Comparison of ENCODE assay signal across 17 cellular contexts in genomic region chr1:31444725-31445448, GRCh38. TPM values are rescaled to one million over a fixed set of nuclear protein-coding genes. Genes with fewer than 3 reads are reported as not detected.
DNase-seq lines count a peak whose midpoint lies in the region; FAIRE-seq and TF ChIP-seq lines count a peak whose summit lies in the region.
"Had no signal": no experiment of that assay in that cellular context is flagged by ENCODE, and none has a peak within 500 bp of the region (broad histone marks: within the 10 kb centered on the region; RNA-seq: fewer than 3 reads in every experiment).

No MANE protein-coding gene starts in this region.

- H3K9me3 ChIP-seq in BLaER1 treated with 17β-estradiol and CSF1 and Interleukin-3, amounts not matched to agents 10 nM and 100 nM (replicated peaks in 1 of 11), result peaks cover 13 to 37% (median 17%) of the 10 kb centered on the region in 11 experiments
- H3K9me3 ChIP-seq in vagina, result no peaks in the 10 kb centered on the region
- H3K9me3 ChIP-seq: lower lobe of right lung had no signal

- H3K9me3 Mint-ChIP-seq in endothelial cell (ENCODE audit: unreplicated experiment), result no peaks in the 10 kb centered on the region
- H3K9me3 Mint-ChIP-seq in nephron progenitor cell, result peaks cover 11% of the 10 kb centered on the region
- H3K9me3 Mint-ChIP-seq: activated T-helper 1 cell treated with anti-CD3 and anti-CD28 coated beads, Interleukin-12 subunit alpha, Interleukin-12 subunit beta, Interleukin-2, Interleukin-4 antibody, amounts not matched to agents 30 ng/mL and 10 ng/mL and 1 ng/mL, durations not matched to agents 14 hours and 24 hours and 36 hours had no signal

- no peaks in the 10 kb centered on the region for H3K36me3 ChIP-seq in BLaER1 treated with 17β-estradiol and CSF1 and Interleukin-3, amounts not matched to agents 10 nM and 100 nM
- no peaks in the 10 kb centered on the region for H3K36me3 ChIP-seq in vagina
- H3K36me3 ChIP-seq: lower lobe of right lung had no signal

- H4K20me1 ChIP-seq in BLaER1 treated with 17β-estradiol and CSF1 and Interleukin-3, amounts not matched to agents 10 nM and 100 nM, result no peaks in the 10 kb centered on the region

- H3K27ac ChIP-seq in BLaER1 treated with 17β-estradiol and CSF1 and Interleukin-3, amounts not matched to agents 10 nM and 100 nM, result peak overlapping the region in 5 of 11 experiments; percentile 1 to 49 (median 19); a peak in 5 of 22 replicates
- no peak overlapping the region for H3K27ac ChIP-seq in vagina
- H3K27ac ChIP-seq: KMS-11, lower lobe of right lung had no signal

- H3K9ac ChIP-seq in BLaER1 treated with 17β-estradiol and CSF1 and Interleukin-3, amounts not matched to agents 10 nM and 100 nM, result no peak overlapping the region
- H3K9ac ChIP-seq: KMS-11 had no signal

- H3K4me1 Mint-ChIP-seq in endothelial cell (ENCODE audit: unreplicated experiment) (no peaks in the 10 kb centered on the region), nephron progenitor cell (peaks cover 31% of the 10 kb centered on the region)
- H3K4me1 Mint-ChIP-seq: H9 had no signal

- no peak overlapping the region for H3K4me3 ChIP-seq in BLaER1 treated with 17β-estradiol and CSF1 and Interleukin-3, amounts not matched to agents 10 nM and 100 nM
- H3K4me3 ChIP-seq in vagina, result no peak overlapping the region
- H3K4me3 ChIP-seq: lower lobe of right lung had no signal

- H3K27me3 ChIP-seq in BLaER1 treated with 17β-estradiol and CSF1 and Interleukin-3, amounts not matched to agents 10 nM and 100 nM, result no peaks in the 10 kb centered on the region
- H3K27me3 ChIP-seq in vagina, result no peaks in the 10 kb centered on the region

- H3K36me3 Mint-ChIP-seq in endothelial cell (ENCODE audit: low read depth, unreplicated experiment) (peaks cover 5% of the 10 kb centered on the region), nephron progenitor cell (ENCODE audit: low read depth) (no peaks in the 10 kb centered on the region)

- TF ChIP-seq CTCF in endothelial cell (IDR thresholded peaks at IDR 0.05; ENCODE audit: unreplicated experiment) (no peak), nephron progenitor cell (IDR thresholded peaks at IDR 0.05) (no peak), vagina (IDR thresholded peaks at IDR 0.05) (no peak)

- DNase-seq in LoVo (ENCODE audit: low spot score), result peak; percentile 96
- DNase-seq in lung microvascular endothelial cell (ENCODE audit: low read depth in 2 of 2), result peak; percentile 8 to 42
- no peak for DNase-seq in endothelial cell (ENCODE audit: low spot score)
- no peak for DNase-seq in cerebellar cortex (ENCODE audit: low spot score)
- no peak for DNase-seq in nephron progenitor cell
- DNase-seq in vagina (ENCODE audit: extremely low spot score in 2 of 2), result no peak
- DNase-seq: activated CD8-positive, alpha-beta T cell treated with anti-CD3 and anti-CD28 coated beads for 36 hours; DMS79; H9; lower lobe of right lung; NCI-H1930; NCI-H774; stimulated activated naive CD4-positive, alpha-beta T cell had no signal

- H3K4me3 Mint-ChIP-seq in endothelial cell (ENCODE audit: unreplicated experiment) (no peak overlapping the region), nephron progenitor cell (no peak overlapping the region)
- H3K4me3 Mint-ChIP-seq: activated CD8-positive, alpha-beta T cell treated with anti-CD3 and anti-CD28 coated beads for 36 hours; activated T-helper 1 cell treated with anti-CD3 and anti-CD28 coated beads, Interleukin-12 subunit alpha, Interleukin-12 subunit beta, Interleukin-2, Interleukin-4 antibody, amounts not matched to agents 30 ng/mL and 10 ng/mL and 1 ng/mL, durations not matched to agents 14 hours and 24 hours and 36 hours; H9 had no signal

- intact Hi-C loops in vagina (cut with DNase I), result no loop called here

- TF ChIP-seq POLR2A in vagina (IDR thresholded peaks at IDR 0.05), result no peak

- H3K4me1 ChIP-seq in BLaER1 treated with 17β-estradiol and CSF1 and Interleukin-3, amounts not matched to agents 10 nM and 100 nM, result peaks cover 0 to 29% (median 14%) of the 10 kb centered on the region in 10 experiments; a peak in 15 of 20 replicates
- no peaks in the 10 kb centered on the region for H3K4me1 ChIP-seq in vagina
- H3K4me1 ChIP-seq: lower lobe of right lung had no signal

- H3K27ac Mint-ChIP-seq in endothelial cell (ENCODE audit: unreplicated experiment), result no peak overlapping the region
- H3K27ac Mint-ChIP-seq in nephron progenitor cell, result no peak overlapping the region
- H3K27ac Mint-ChIP-seq: activated CD8-positive, alpha-beta T cell treated with anti-CD3 and anti-CD28 coated beads for 36 hours; activated T-helper 1 cell treated with anti-CD3 and anti-CD28 coated beads, Interleukin-12 subunit alpha, Interleukin-12 subunit beta, Interleukin-2, Interleukin-4 antibody, amounts not matched to agents 30 ng/mL and 10 ng/mL and 1 ng/mL, durations not matched to agents 14 hours and 24 hours and 36 hours; H9 had no signal

- H3K27me3 Mint-ChIP-seq in endothelial cell (ENCODE audit: unreplicated experiment) (peaks cover 6% of the 10 kb centered on the region), nephron progenitor cell (ENCODE audit: low read depth, poor library complexity) (peaks cover 27% of the 10 kb centered on the region)
- H3K27me3 Mint-ChIP-seq: activated CD8-positive, alpha-beta T cell treated with anti-CD3 and anti-CD28 coated beads for 36 hours had no signal

- peak overlapping the region in 9 of 11 experiments; percentile 4 to 70 (median 56); a peak in 16 of 22 replicates for H3K4me2 ChIP-seq in BLaER1 treated with 17β-estradiol and CSF1 and Interleukin-3, amounts not matched to agents 10 nM and 100 nM
- H3K4me2 ChIP-seq: KMS-11 had no signal

- peak; percentile 38 for FAIRE-seq in colon (lab: Jason Lieb, UNC)

RNA-seq across cellular contexts. Expression of gene SERINC2, which starts 31.9 kb away (rescaled TPM):
- total RNA-seq in lung microvascular endothelial cell, result 5.2 and 9.1 TPM in 2 replicates
- total RNA-seq in endothelial cell (ENCODE audit: unreplicated experiment), result 23.6 TPM
- 17.4 TPM for total RNA-seq in vagina
- total RNA-seq: activated T-helper 1 cell treated with anti-CD3 and anti-CD28 coated beads, Interleukin-12 subunit alpha, Interleukin-12 subunit beta, Interleukin-2, Interleukin-4 antibody, amounts not matched to agents 30 ng/mL and 10 ng/mL and 1 ng/mL, durations not matched to agents 14 hours and 24 hours and 36 hours had no signal

Comparison
In these comparisons a context has a peak if more than half of its experiments do, and no peak if none do; other contexts are left out.
1. DNase-seq: peak in LoVo (single experiment) and lung microvascular endothelial cell (2 of 2); none in endothelial cell (single experiment), cerebellar cortex (single experiment), nephron progenitor cell (single experiment) and vagina (0 of 2).